In the genomic region with DNA sequence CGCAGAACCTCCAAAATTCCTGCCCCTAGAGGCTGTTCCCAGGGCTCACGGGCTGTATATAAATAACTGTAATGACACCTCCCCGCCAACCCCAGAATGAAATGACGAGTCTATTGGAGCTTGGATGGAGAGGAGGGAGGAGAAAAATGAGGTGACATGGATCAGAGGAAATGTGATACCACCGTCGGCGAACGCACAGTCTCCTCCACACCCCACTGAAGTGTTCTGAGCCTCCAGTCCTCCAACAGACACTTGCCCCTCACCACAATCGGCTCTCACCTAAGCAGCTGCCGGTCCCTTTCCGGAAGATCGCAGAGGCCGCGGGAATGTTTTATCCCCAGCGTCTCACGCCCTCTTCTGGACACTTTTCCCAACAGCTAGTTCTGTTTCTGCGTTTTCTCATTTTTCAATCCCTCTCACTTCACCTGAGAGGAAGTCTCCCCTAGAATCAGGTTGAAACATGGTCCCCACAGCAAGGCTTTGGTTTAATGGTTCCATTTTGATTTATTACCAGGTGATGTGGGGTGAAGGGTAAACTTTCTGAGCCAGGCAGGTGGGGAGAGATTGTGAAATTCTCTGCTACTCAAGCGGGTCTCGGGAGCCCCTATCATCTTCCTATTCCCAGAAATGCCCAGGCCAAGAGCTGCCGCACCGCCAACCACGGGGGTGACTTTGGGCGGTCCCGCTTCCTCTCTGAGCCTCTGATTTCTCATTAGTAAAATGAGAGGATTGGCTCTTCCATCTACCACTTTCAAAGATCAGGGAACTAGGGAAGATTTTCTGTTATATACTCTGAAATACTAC, we compare ENCODE assay signal across 8 cellular contexts. TPM values are rescaled to one million over a fixed set of nuclear protein-coding genes. Genes with fewer than 3 reads are reported as not detected.
A peak's percentile ranks its signal among the peaks of the same experiment; 100 is the strongest.
DNase-seq lines count a peak whose midpoint lies in the region; ATAC-seq and TF ChIP-seq lines count a peak whose summit lies in the region.

No MANE protein-coding gene starts in this region.

- DNase-seq in AG04450 (ENCODE audit: low read depth, low spot score) (no peak), NCI-H2171 (lab: John Stamatoyannopoulos, UW) (peak; percentile 68), astrocyte of the hippocampus (ENCODE audit: low read depth, low spot score) (peak; percentile 75), middle frontal gyrus (ENCODE audit: extremely low spot score, low spot score) (no peak)
- DNase-seq in stimulated activated effector memory CD8-positive, alpha-beta T cell treated with anti-CD3 and anti-CD28 coated beads, Interleukin-12 subunit alpha, Interleukin-12 subunit beta, amount 100 ng/mL, for 72 hours (ENCODE audit: low spot score in 2 of 2), result no peak

- TF ChIP-seq CTCF in AG04450 (IDR thresholded peaks at IDR 0.05; ENCODE audit: low read depth, low read length) (peak; percentile 55), GM12874 (IDR thresholded peaks at IDR 0.05; ENCODE audit: insufficient read depth, low read depth, low read length) (peak; percentile 50)

- peaks cover 5% of the 10 kb centered on the region for H3K27me3 ChIP-seq in AG04450 (ENCODE audit: control insufficient read depth, insufficient read depth, low read length)
- peaks cover 13% of the 10 kb centered on the region for H3K27me3 ChIP-seq in iPS-20b (ENCODE audit: insufficient read depth, low read length)

- POLR2A ChIA-PET in AG04450 (lab: Yijun Ruan, JAX), result no interaction called here

- peaks cover 2% of the 10 kb centered on the region for H3K9me3 Mint-ChIP-seq in stimulated activated effector memory CD8-positive, alpha-beta T cell treated with anti-CD3 and anti-CD28 coated beads, Interleukin-12 subunit alpha, Interleukin-12 subunit beta, amount 100 ng/mL, for 72 hours

- H3K27ac ChIP-seq in AG04450 (ENCODE audit: low read depth, low read length), result no peak overlapping the region
- H3K27ac ChIP-seq in iPS-20b (ENCODE audit: low read length), result no peak overlapping the region

- H3K4me3 ChIP-seq in AG04450 (ENCODE audit: low read depth, low read length) (no peak overlapping the region), iPS-20b (ENCODE audit: low read length) (peak overlapping the region; percentile 67; the same call in 1 of the 2 replicates)

- H3K9me3 ChIP-seq in AG04450 (ENCODE audit: control insufficient read depth, insufficient read depth, low read length) (no peaks in the 10 kb centered on the region), iPS-20b (ENCODE audit: insufficient read depth, low read depth, low read length) (no peaks in the 10 kb centered on the region; the same call in 1 of the 2 replicates)

- H3K9ac ChIP-seq in iPS-20b (ENCODE audit: low read depth, low read length), result no peak overlapping the region

- no peak overlapping the region for H3K27ac Mint-ChIP-seq in stimulated activated effector memory CD8-positive, alpha-beta T cell treated with anti-CD3 and anti-CD28 coated beads, Interleukin-12 subunit alpha, Interleukin-12 subunit beta, amount 100 ng/mL, for 72 hours

- no peaks in the 10 kb centered on the region for H3K36me3 ChIP-seq in iPS-20b (ENCODE audit: insufficient read depth, low read depth, low read length)

- CTCF ChIA-PET in AG04450 (lab: Charles Lee), result interaction anchor here (0.6 to 2.6 kb wide), 5 partner anchors 26 to 519 kb away, joined by 3 to 14 read pairs (median 3); no protein-coding TSS in a partner anchor

- peaks cover 11% of the 10 kb centered on the region for H3K4me1 Mint-ChIP-seq in stimulated activated effector memory CD8-positive, alpha-beta T cell treated with anti-CD3 and anti-CD28 coated beads, Interleukin-12 subunit alpha, Interleukin-12 subunit beta, amount 100 ng/mL, for 72 hours

- H3K36me3 Mint-ChIP-seq in stimulated activated effector memory CD8-positive, alpha-beta T cell treated with anti-CD3 and anti-CD28 coated beads, Interleukin-12 subunit alpha, Interleukin-12 subunit beta, amount 100 ng/mL, for 72 hours, result no peaks in the 10 kb centered on the region

- no peak overlapping the region for H3K4me3 Mint-ChIP-seq in stimulated activated effector memory CD8-positive, alpha-beta T cell treated with anti-CD3 and anti-CD28 coated beads, Interleukin-12 subunit alpha, Interleukin-12 subunit beta, amount 100 ng/mL, for 72 hours

- H3K4me1 ChIP-seq in iPS-20b (ENCODE audit: insufficient read depth, low read length), result no peaks in the 10 kb centered on the region

- peak; percentile 16 for ATAC-seq in stimulated activated effector memory CD8-positive, alpha-beta T cell treated with anti-CD3 and anti-CD28 coated beads, Interleukin-12 subunit alpha, Interleukin-12 subunit beta, amount 100 ng/mL, for 72 hours
- no peak for ATAC-seq in GM18909 (IDR thresholded peaks at IDR 0.05; ENCODE audit: poor library complexity, unreplicated experiment)

RNA-seq across cellular contexts. Expression of gene MYO5B, which starts 9.1 kb away (rescaled TPM):
- polyA plus RNA-seq in AG04450 (2011; rRNA removed), result 0.32 and 0.41 TPM in 2 replicates
- polyA minus RNA-seq in AG04450 (2011; rRNA and poly(A)+ RNA removed), result 0.78 and 0.83 TPM in 2 replicates

Comparison
In these comparisons a context has a peak if more than half of its experiments do, and no peak if none do; other contexts are left out.
1. DNase-seq: peak in NCI-H2171 (single experiment) and astrocyte of the hippocampus (single experiment); none in AG04450 (single experiment), stimulated activated effector memory CD8-positive, alpha-beta T cell treated with anti-CD3 and anti-CD28 coated beads, Interleukin-12 subunit alpha, Interleukin-12 subunit beta, amount 100 ng/mL, for 72 hours (0 of 2) and middle frontal gyrus (single experiment).